ENCODE assay signal across 16 cellular contexts in genomic region chr2:147483293-147483669, GRCh38.
DNase-seq lines count a peak whose midpoint lies in the region; ATAC-seq and TF ChIP-seq lines count a peak whose summit lies in the region.
"Had no signal": no experiment of that assay in that cellular context is flagged by ENCODE, and none has a peak within 500 bp of the region (broad histone marks: within the 10 kb centered on the region; RNA-seq: fewer than 3 reads in every experiment).

No MANE protein-coding gene starts in this region.

- H3K9ac ChIP-seq in liver (ENCODE audit: low read depth in 1 of 2, low read length in 2 of 2), result no peak overlapping the region

- peak; percentile 40 to 50 for TF ChIP-seq RAD21 in liver (IDR thresholded peaks at IDR 0.05)

- H3K4me1 Mint-ChIP-seq in brain, result peaks cover 36% of the 10 kb centered on the region

- H3K4me3 ChIP-seq in left ventricle myocardium inferior (no peak overlapping the region), heart right ventricle (no peak overlapping the region), liver (ENCODE audit: low read depth in 1 of 3, low read length in 3 of 3) (no peak overlapping the region)
- H3K4me3 ChIP-seq: A549, PC-9 had no signal

- H3K36me3 Mint-ChIP-seq in brain, result no peaks in the 10 kb centered on the region

- ATAC-seq in heart right ventricle, result no peak
- ATAC-seq in GM21423 (IDR thresholded peaks at IDR 0.05; ENCODE audit: unreplicated experiment), result no peak
- ATAC-seq: A549, HCT116 had no signal

- H3K27ac ChIP-seq in left ventricle myocardium inferior (replicated peaks) (peak overlapping the region; percentile 47), heart right ventricle (no peak overlapping the region), liver (ENCODE audit: low read depth in 1 of 2, low read length in 2 of 2) (no peak overlapping the region), caudate nucleus (ENCODE audit: low read depth, low read length) (no peak overlapping the region)
- H3K27ac ChIP-seq: A549, HL-60, PC-9 had no signal

- WGBS in heart right ventricle, 2 donors, result 14 to 27% methylated on average over 1 of the region's 1 CpG
- WGBS in liver, result 32% methylated on average over 1 of the region's 1 CpG

- peak overlapping the region in 3 of 5 experiments; percentile 26 to 58 (median 33) for H3K27ac Mint-ChIP-seq in brain

- intact Hi-C loops in left ventricle myocardium inferior (cut with micrococcal nuclease), result no loop called here
- intact Hi-C loops in heart right ventricle (cut with DNase I), result no loop called here

- DNase-seq in left ventricle myocardium inferior (no peak), heart right ventricle (no peak), stromal cell of bone marrow (ENCODE audit: low read depth) (peak; percentile 9), caudate nucleus (lab: John Stamatoyannopoulos, UW) (no peak), NCI-H2029 (lab: John Stamatoyannopoulos, UW) (no peak)
- DNase-seq: C1 segment of cervical spinal cord, DMS 273 treated with DMSO at 0.1 percent for 48 hours, NCI-H187 treated with DMSO at 0.1 percent for 48 hours, NCI-H2171, PC-9 had no signal

- H3K4me1 ChIP-seq in left ventricle myocardium inferior, result no peaks in the 10 kb centered on the region
- H3K4me1 ChIP-seq in heart right ventricle, result peaks cover 0 to 30% (median 8%) of the 10 kb centered on the region in 9 donors
- H3K4me1 ChIP-seq in liver (ENCODE audit: control insufficient read depth in 4 of 4, insufficient read depth in 4 of 4, low read length in 3 of 4), result peaks cover 4 to 27% (median 5%) of the 10 kb centered on the region in 4 donors
- H3K4me1 ChIP-seq: A549 had no signal

- no peaks in the 10 kb centered on the region for H3K27me3 Mint-ChIP-seq in brain

- TF ChIP-seq CTCF in left ventricle myocardium inferior (IDR thresholded peaks at IDR 0.05; ENCODE audit: borderline replicate concordance) (no peak), heart right ventricle (IDR thresholded peaks at IDR 0.05) (no peak), brain (conservative IDR thresholded peaks at IDR 0.05) (no peak), liver (IDR thresholded peaks at IDR 0.05; ENCODE audit: low read depth, low read length, missing input control) (no peak)

- H3K9me3 Mint-ChIP-seq in brain, result no peaks in the 10 kb centered on the region

- H3K9me3 ChIP-seq in left ventricle myocardium inferior (replicated peaks) (no peaks in the 10 kb centered on the region), heart right ventricle (no peaks in the 10 kb centered on the region), liver (ENCODE audit: control insufficient read depth in 4 of 4, low read length in 3 of 4) (no peaks in the 10 kb centered on the region)
- H3K9me3 ChIP-seq: A549 had no signal

- H3K27me3 ChIP-seq in left ventricle myocardium inferior (ENCODE audit: low read depth) (no peaks in the 10 kb centered on the region), heart right ventricle (peaks cover 0 to 5% (median 0%) of the 10 kb centered on the region in 7 donors), liver (ENCODE audit: control insufficient read depth in 4 of 4, insufficient read depth in 4 of 4, low read length in 3 of 4) (no peaks in the 10 kb centered on the region)

- H3K36me3 ChIP-seq in left ventricle myocardium inferior, result no peaks in the 10 kb centered on the region
- H3K36me3 ChIP-seq in heart right ventricle, result no peaks in the 10 kb centered on the region
- no peaks in the 10 kb centered on the region for H3K36me3 ChIP-seq in liver (ENCODE audit: control insufficient read depth in 4 of 4, insufficient read depth in 3 of 4, low read depth in 1 of 4, low read length in 3 of 4)

- no peak overlapping the region for H3K4me3 Mint-ChIP-seq in brain

TF ChIP-seq in liver, 16 proteins besides CTCF, POLR2A, EP300 and RAD21:
- TF ChIP-seq NR2F2 (IDR thresholded peaks at IDR 0.05) (no peak), RXRA (IDR thresholded peaks at IDR 0.05) (no peak), ATF3 (IDR thresholded peaks at IDR 0.05) (no peak), FOXA1 (IDR thresholded peaks at IDR 0.05) (no peak), GABPA (IDR thresholded peaks at IDR 0.05 in 1 of 2, conservative IDR thresholded peaks at IDR 0.05 in 1 of 2) (no peak), FOXA2 (IDR thresholded peaks at IDR 0.05) (no peak), ZBTB33 (IDR thresholded peaks at IDR 0.05) (no peak)
